8 cellular contexts compared by ENCODE assay signal in the genomic region with DNA sequence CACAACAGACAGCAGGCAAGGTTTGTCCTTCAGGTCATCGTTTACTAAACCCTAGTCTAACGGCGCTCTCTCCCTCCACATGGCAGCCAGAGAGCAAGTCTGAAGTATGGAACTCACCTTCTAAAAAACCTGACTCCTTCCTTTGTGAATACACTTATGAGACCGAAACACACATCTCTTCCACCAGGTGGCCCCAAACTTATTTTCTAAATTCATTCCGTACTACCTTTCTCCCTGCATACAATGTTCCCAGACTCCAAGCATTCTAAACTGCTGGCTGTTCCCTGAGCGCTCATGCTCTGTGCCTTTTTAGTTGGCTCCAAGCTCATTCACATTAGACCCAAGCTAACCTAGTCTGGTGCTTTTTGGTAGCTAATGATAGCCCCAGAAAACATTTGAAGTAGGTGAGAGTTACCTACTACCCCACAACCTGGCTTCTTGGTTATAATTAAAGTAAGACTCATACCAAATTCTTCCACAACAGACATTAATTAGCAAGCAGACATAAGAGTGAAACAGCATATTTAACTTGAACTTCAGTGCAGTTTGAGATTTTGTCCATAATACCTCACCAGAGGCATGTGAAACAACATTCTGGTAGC.
DNase-seq lines count a peak whose midpoint lies in the region; ATAC-seq and TF ChIP-seq lines count a peak whose summit lies in the region.

No MANE protein-coding gene starts in this region.

- intact Hi-C loops in OCI-LY7 (cut with micrococcal nuclease; ENCODE audit: unreplicated experiment), result no loop called here

- peak; percentile 53 for ATAC-seq in GM18858 (IDR thresholded peaks at IDR 0.05; ENCODE audit: unreplicated experiment)
- ATAC-seq in HG03457 (IDR thresholded peaks at IDR 0.05; ENCODE audit: unreplicated experiment), result no peak

- no peak overlapping the region for H3K4me2 ChIP-seq in OCI-LY7 (ENCODE audit: low read length)

- no peak overlapping the region for H2AFZ ChIP-seq in OCI-LY7 (ENCODE audit: low read length)

- TF ChIP-seq EP300 in Ishikawa (IDR thresholded peaks at IDR 0.05; ENCODE audit: borderline replicate concordance), result no peak

- no peaks in the 10 kb centered on the region for H3K9me3 Mint-ChIP-seq in nephron

- peaks cover under 1% of the 10 kb centered on the region for H3K27me3 Mint-ChIP-seq in nephron (ENCODE audit: low read depth)

- BruUV-seq in OCI-LY7 (replicated peaks; lab: Mats Ljungman, UMichigan), result no TSS peak

- no peak overlapping the region for H3K27ac Mint-ChIP-seq in nephron

- H3K79me2 ChIP-seq in OCI-LY7 (ENCODE audit: insufficient read depth, low read depth, low read length), result no peaks in the 10 kb centered on the region

- POLR2A ChIA-PET in OCI-LY7 (lab: Charles Lee), result interaction anchor here (0.6 kb wide), 2 partner anchors 56 to 138 kb away, joined by 3 to 4 read pairs; no protein-coding TSS in a partner anchor

- no peaks in the 10 kb centered on the region for H4K20me1 ChIP-seq in OCI-LY7 (ENCODE audit: insufficient read depth, low read length)

- H3K4me1 ChIP-seq in OCI-LY7 (ENCODE audit: insufficient read depth, low read length, poor library complexity, severe bottlenecking), result no peaks in the 10 kb centered on the region

- no peak overlapping the region for H3K4me3 ChIP-seq in OCI-LY7 (ENCODE audit: low read depth, low read length, poor library complexity, severe bottlenecking)
- H3K4me3 ChIP-seq in epithelial cell of proximal tubule (ENCODE audit: low read depth, low read length), result no peak overlapping the region

- no peak overlapping the region for H3K4me3 Mint-ChIP-seq in nephron

- DNase-seq in AG20443 (ENCODE audit: low spot score) (peak; percentile 50), OCI-LY7 (ENCODE audit: low spot score) (peak; percentile 27), epithelial cell of proximal tubule (ENCODE audit: low read depth) (no peak)
- DNase-seq in activated CD8-positive, alpha-beta memory T cell treated with anti-CD3 and anti-CD28 coated beads, Interleukin-2, amount 50 U/mL, for 48 hours, result no peak

- H3K9me2 ChIP-seq in OCI-LY7 (ENCODE audit: insufficient read depth, low read length), result no peaks in the 10 kb centered on the region

- TF ChIP-seq CTCF in OCI-LY7 (conservative IDR thresholded peaks at IDR 0.05; ENCODE audit: low read length) (peak; percentile 71), epithelial cell of proximal tubule (conservative IDR thresholded peaks at IDR 0.05; ENCODE audit: low read depth, low read length) (peak; percentile 67), nephron (IDR thresholded peaks at IDR 0.05; ENCODE audit: unreplicated experiment in 3 of 3) (peak; percentile 54 to 63 (median 57))

- no peaks in the 10 kb centered on the region for H3K36me3 Mint-ChIP-seq in nephron (ENCODE audit: low read depth)

- TF ChIP-seq RAD21 in Ishikawa (IDR thresholded peaks at IDR 0.05; ENCODE audit: low read depth), result peak; percentile 78

- no peak overlapping the region for H3K27ac ChIP-seq in OCI-LY7 (ENCODE audit: low read depth, low read length, poor library complexity, severe bottlenecking)

- no peaks in the 10 kb centered on the region for H3K9me3 ChIP-seq in OCI-LY7 (ENCODE audit: low read length)

- H3K4me1 Mint-ChIP-seq in nephron, result peaks cover 13% of the 10 kb centered on the region

- H3K36me3 ChIP-seq in OCI-LY7 (ENCODE audit: insufficient read depth, low read length), result no peaks in the 10 kb centered on the region

- CTCF ChIA-PET in OCI-LY7 (lab: Charles Lee; ENCODE audit: unreplicated experiment), result no interaction called here

TF ChIP-seq in Ishikawa, 13 proteins besides CTCF, POLR2A, EP300 and RAD21:
- TF ChIP-seq TEAD4 (IDR thresholded peaks at IDR 0.05), result peak; percentile 65
- TF ChIP-seq, protein P1, sequence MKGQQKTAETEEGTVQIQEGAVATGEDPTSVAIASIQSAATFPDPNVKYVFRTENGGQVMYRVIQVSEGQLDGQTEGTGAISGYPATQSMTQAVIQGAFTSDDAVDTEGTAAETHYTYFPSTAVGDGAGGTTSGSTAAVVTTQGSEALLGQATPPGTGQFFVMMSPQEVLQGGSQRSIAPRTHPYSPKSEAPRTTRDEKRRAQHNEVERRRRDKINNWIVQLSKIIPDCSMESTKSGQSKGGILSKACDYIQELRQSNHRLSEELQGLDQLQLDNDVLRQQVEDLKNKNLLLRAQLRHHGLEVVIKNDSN (IDR thresholded peaks at IDR 0.05), result no peak

Comparison
In these comparisons a context has a peak if more than half of its experiments do, and no peak if none do; other contexts are left out.
1. DNase-seq: peak in AG20443 (single experiment) and OCI-LY7 (single experiment); none in epithelial cell of proximal tubule (single experiment) and activated CD8-positive, alpha-beta memory T cell treated with anti-CD3 and anti-CD28 coated beads, Interleukin-2, amount 50 U/mL, for 48 hours (single experiment).
2. Peak in every context shown above with its lines, with median percentiles within 50 percentile points of each other: CTCF ChIP-seq.